ENCODE assay signal across 9 cellular contexts in the genomic region with DNA sequence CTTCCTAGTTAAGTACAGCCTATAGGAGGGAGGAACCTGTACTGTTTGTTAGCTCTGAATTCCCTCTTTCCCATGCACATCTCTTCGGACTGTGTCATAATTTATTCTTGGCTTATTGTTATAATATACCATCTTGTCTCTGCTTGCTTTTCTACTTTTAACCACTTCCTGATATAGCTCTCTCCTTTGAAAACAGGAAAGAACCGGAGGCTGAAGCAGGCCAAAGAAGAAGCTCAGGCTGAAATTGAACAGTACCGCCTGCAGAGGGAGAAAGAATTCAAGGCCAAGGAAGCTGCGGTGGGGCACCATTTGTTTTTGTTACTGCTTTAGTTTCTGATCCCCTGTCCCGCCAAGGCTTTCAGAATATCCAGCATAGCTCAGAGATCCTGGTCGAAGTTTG. TPM values are rescaled to one million over a fixed set of nuclear protein-coding genes. Genes with fewer than 3 reads are reported as not detected.
A peak's percentile ranks its signal among the peaks of the same experiment; 100 is the strongest.
DNase-seq lines count a peak whose midpoint lies in the region; ATAC-seq, FAIRE-seq and TF ChIP-seq lines count a peak whose summit lies in the region.
"Had no signal": no experiment of that assay in that cellular context is flagged by ENCODE, and none has a peak within 500 bp of the region (broad histone marks: within the 10 kb centered on the region; RNA-seq: fewer than 3 reads in every experiment).

No MANE protein-coding gene starts in this region.

- no peak for ATAC-seq in HG03571 (IDR thresholded peaks at IDR 0.05; ENCODE audit: unreplicated experiment)

- peaks cover 60% of the 10 kb centered on the region for H3K36me3 Mint-ChIP-seq in nephron progenitor cell (ENCODE audit: low read depth)

- H3K4me1 Mint-ChIP-seq in nephron progenitor cell = peaks cover 38% of the 10 kb centered on the region

- no peak for DNase-seq in GM10266 (ENCODE audit: extremely low spot score)
- DNase-seq in RWPE1 (ENCODE audit: low spot score) = peak; percentile 59
- DNase-seq in ascending aorta (ENCODE audit: low spot score in 2 of 2) = no peak
- peak; percentile 26 to 82 for DNase-seq in lower leg skin (ENCODE audit: low spot score in 2 of 2)
- DNase-seq in nephron progenitor cell = no peak
- DNase-seq in AG08396 (ENCODE audit: low spot score) = no peak
- no peak for DNase-seq in GM19239 (ENCODE audit: insufficient read length, low spot score)

- peaks cover 5 to 36% of the 10 kb centered on the region in 2 donors for H3K4me1 ChIP-seq in ascending aorta

- H3K9me3 ChIP-seq in ascending aorta = no peaks in the 10 kb centered on the region

- FAIRE-seq in GM19239 (lab: Jason Lieb, UNC) = no peak
- FAIRE-seq: islet of Langerhans had no signal

- no peaks in the 10 kb centered on the region for H3K27me3 Mint-ChIP-seq in nephron progenitor cell (ENCODE audit: low read depth, poor library complexity)

- peak overlapping the region in 1 of 2 donors; percentile 26 for H3K4me3 ChIP-seq in ascending aorta
- no peak overlapping the region for H3K4me3 ChIP-seq in lower leg skin (ENCODE audit: low read depth, poor library complexity, severe bottlenecking)

- 14 to 34% methylated on average over 6 of the region's 6 CpGs for WGBS in lower leg skin, 2 donors

- CTCF ChIA-PET in RWPE1 (lab: Yijun Ruan, JAX) = interaction anchor here (0.5 to 1.8 kb wide), 10 partner anchors 18 to 500 kb away, joined by 3 to 12 read pairs (median 3); no protein-coding TSS in a partner anchor

- intact Hi-C loops in ascending aorta (cut with DNase I) = no loop called here
- intact Hi-C loops in lower leg skin (cut with DNase I; ENCODE audit: low total_unique reads) = no loop called here

- POLR2A ChIA-PET in RWPE1 (lab: Yijun Ruan, JAX; ENCODE audit: low non-redundant PET) = no interaction called here

- H3K27me3 ChIP-seq in ascending aorta = no peaks in the 10 kb centered on the region

- peak; percentile 50 for TF ChIP-seq CTCF in GM10266 (IDR thresholded peaks at IDR 0.05; ENCODE audit: control insufficient read depth, insufficient read depth, low read depth, missing control alignments)
- no peak; the same call in 1 of the 2 replicates for TF ChIP-seq CTCF in RWPE1 (conservative IDR thresholded peaks at IDR 0.05; ENCODE audit: low read depth)
- peak in 2 of 3 experiments; percentile 9 to 16 for TF ChIP-seq CTCF in ascending aorta (IDR thresholded peaks at IDR 0.05)
- no peak for TF ChIP-seq CTCF in lower leg skin (IDR thresholded peaks at IDR 0.05)
- TF ChIP-seq CTCF in nephron progenitor cell (IDR thresholded peaks at IDR 0.05) = no peak

- no peak overlapping the region for H3K4me3 Mint-ChIP-seq in nephron progenitor cell

- H3K36me3 ChIP-seq in ascending aorta = peaks cover 43 to 45% of the 10 kb centered on the region in 2 donors

- TF ChIP-seq POLR2A in lower leg skin (IDR thresholded peaks at IDR 0.05) = no peak

- no peak overlapping the region for H3K27ac Mint-ChIP-seq in nephron progenitor cell

- H3K27ac ChIP-seq in RWPE1 = no peak overlapping the region
- no peak overlapping the region for H3K27ac ChIP-seq in ascending aorta

- no peaks in the 10 kb centered on the region for H3K9me3 Mint-ChIP-seq in nephron progenitor cell

RNA-seq across cellular contexts. Expression of gene ATP6V1G1, which starts 4.8 kb away (rescaled TPM):
- total RNA-seq in ascending aorta (135 TPM), lower leg skin (100 to 1,000 TPM; 152 to 214 (median 185) TPM)

RNA-seq across cellular contexts. Expression of gene TMEM268, which starts 18.7 kb away (rescaled TPM):
- total RNA-seq in ascending aorta (1.5 TPM), lower leg skin (1 to 10 TPM; 3.2 to 8.6 (median 4.0) TPM)

Comparison
In these comparisons a context has a peak if more than half of its experiments do, and no peak if none do; other contexts are left out.
1. DNase-seq: peak in RWPE1 (single experiment) and lower leg skin (2 of 2); none in GM10266 (single experiment), ascending aorta (0 of 2), nephron progenitor cell (single experiment), AG08396 (single experiment) and GM19239 (single experiment).
2. CTCF ChIP-seq: peak in GM10266 (single experiment) and ascending aorta (2 of 3); none in RWPE1 (single experiment), lower leg skin (0 of 3) and nephron progenitor cell (single experiment).